10 cellular contexts compared by ENCODE assay signal in the genomic region with DNA sequence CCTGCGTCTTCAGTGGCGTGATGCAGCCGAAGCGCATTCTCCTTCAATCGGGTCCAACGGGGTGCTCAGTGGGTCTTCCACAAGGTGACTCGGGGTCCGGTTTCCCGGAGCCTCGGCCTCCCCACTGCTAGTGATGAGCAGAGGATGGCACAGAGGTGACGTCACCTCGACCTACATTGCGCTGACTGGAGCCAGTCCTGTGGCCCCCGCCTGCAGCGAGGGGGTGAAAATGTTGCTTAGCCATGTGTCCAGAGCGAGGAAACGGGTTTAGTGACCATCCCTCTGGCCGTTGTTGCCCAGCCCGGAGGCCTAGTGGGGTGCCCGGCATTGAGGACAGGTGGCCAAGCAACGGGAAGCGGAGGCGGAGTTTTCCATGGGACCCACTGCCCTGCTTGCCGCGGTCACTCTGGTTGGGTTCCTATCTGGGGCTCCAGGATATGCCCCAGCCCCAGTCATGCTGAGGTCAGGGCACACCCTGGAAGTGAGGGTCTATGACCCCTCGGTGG.
DNase-seq lines count a peak whose midpoint lies in the region; ATAC-seq, FAIRE-seq and TF ChIP-seq lines count a peak whose summit lies in the region.
"Had no signal": no experiment of that assay in that cellular context is flagged by ENCODE, and none has a peak within 500 bp of the region (broad histone marks: within the 10 kb centered on the region; RNA-seq: fewer than 3 reads in every experiment).

No MANE protein-coding gene starts in this region.

- H3K36me3 ChIP-seq in pancreas = no peaks in the 10 kb centered on the region
- H3K36me3 ChIP-seq: tibial nerve had no signal

- H3K4me1 ChIP-seq in pancreas (peaks cover 17 to 32% (median 23%) of the 10 kb centered on the region in 3 donors), foreskin keratinocyte (no peaks in the 10 kb centered on the region)

- FAIRE-seq in pancreas (lab: Jason Lieb, UNC) = no peak

- TF ChIP-seq CTCF in pancreas (IDR thresholded peaks at IDR 0.05) = no peak
- TF ChIP-seq CTCF in foreskin keratinocyte (conservative IDR thresholded peaks at IDR 0.05) = no peak

- peak overlapping the region; percentile 86 for H3K4me3 Mint-ChIP-seq in activated CD4-positive, alpha-beta T cell treated with anti-CD3 and anti-CD28 coated beads, Interleukin-2, amount 10 ng/mL, durations not matched to agents 24 days and 14 days

- peaks cover 2% of the 10 kb centered on the region for H3K27me3 Mint-ChIP-seq in activated CD4-positive, alpha-beta T cell treated with anti-CD3 and anti-CD28 coated beads, Interleukin-2, amount 10 ng/mL, durations not matched to agents 24 days and 14 days

- DNase-seq in activated CD4-positive, alpha-beta T cell treated with anti-CD3 and anti-CD28 coated beads, Interleukin-2, amount 10 ng/mL, durations not matched to agents 24 days and 14 days = no peak
- no peak for DNase-seq in activated CD4-positive, alpha-beta T cell treated with anti-CD3 and anti-CD28 coated beads for 1 hour
- peak; percentile 69 for DNase-seq in NCI-H69 (lab: John Stamatoyannopoulos, UW)
- DNase-seq in cerebellum (ENCODE audit: low spot score) = peak; percentile 70
- DNase-seq in pancreas = peak in 2 of 6 donors; percentile 49 to 70
- DNase-seq in NCI-H1436 treated with DMSO at 0.1 percent for 48 hours (lab: John Stamatoyannopoulos, UW) = no peak
- no peak for DNase-seq in foreskin keratinocyte
- DNase-seq: NCI-H2029 treated with DMSO at 0.1 percent for 48 hours had no signal

- H3K4me3 ChIP-seq in pancreas = peak overlapping the region in 2 of 4 donors; percentile 24 to 29
- H3K4me3 ChIP-seq: tibial nerve had no signal

- H3K9me3 Mint-ChIP-seq in activated CD4-positive, alpha-beta T cell treated with anti-CD3 and anti-CD28 coated beads, Interleukin-2, amount 10 ng/mL, durations not matched to agents 24 days and 14 days = no peaks in the 10 kb centered on the region

- ATAC-seq in pancreas = peak; percentile 2 to 27 (median 4)
- ATAC-seq in HG03135 (IDR thresholded peaks at IDR 0.05; ENCODE audit: unreplicated experiment) = no peak
- ATAC-seq in foreskin keratinocyte = no peak

- no peak overlapping the region for H3K27ac Mint-ChIP-seq in activated CD4-positive, alpha-beta T cell treated with anti-CD3 and anti-CD28 coated beads, Interleukin-2, amount 10 ng/mL, durations not matched to agents 24 days and 14 days

- WGBS in pancreas, 2 donors = 58% methylated on average over 26 of the region's 26 CpGs

- no peaks in the 10 kb centered on the region for H3K36me3 Mint-ChIP-seq in activated CD4-positive, alpha-beta T cell treated with anti-CD3 and anti-CD28 coated beads, Interleukin-2, amount 10 ng/mL, durations not matched to agents 24 days and 14 days (ENCODE audit: low read depth)

- intact Hi-C loops in activated CD4-positive, alpha-beta T cell treated with anti-CD3 and anti-CD28 coated beads, Interleukin-2, amount 10 ng/mL, durations not matched to agents 24 days and 14 days (cut with micrococcal nuclease) = loop anchor here (1.0 to 5.0 kb wide), 4 partner anchors 27 to 414 kb away; partner anchors contain the start of gene GSE1
- intact Hi-C loops in pancreas (cut with DNase I) = no loop called here

- H3K9me3 ChIP-seq in pancreas = no peaks in the 10 kb centered on the region
- H3K9me3 ChIP-seq: tibial nerve had no signal

- no peak overlapping the region for H3K27ac ChIP-seq in pancreas
- H3K27ac ChIP-seq in foreskin keratinocyte = no peak overlapping the region

- no peaks in the 10 kb centered on the region for H3K27me3 ChIP-seq in pancreas
- H3K27me3 ChIP-seq in foreskin keratinocyte = peaks cover 5% of the 10 kb centered on the region
- H3K27me3 ChIP-seq: tibial nerve had no signal

- H3K4me1 Mint-ChIP-seq in activated CD4-positive, alpha-beta T cell treated with anti-CD3 and anti-CD28 coated beads, Interleukin-2, amount 10 ng/mL, durations not matched to agents 24 days and 14 days = peaks cover 28% of the 10 kb centered on the region

Comparison
In these comparisons a context has a peak if more than half of its experiments do, and no peak if none do; other contexts are left out.
1. DNase-seq: peak in NCI-H69 (single experiment) and cerebellum (single experiment); none in activated CD4-positive, alpha-beta T cell treated with anti-CD3 and anti-CD28 coated beads, Interleukin-2, amount 10 ng/mL, durations not matched to agents 24 days and 14 days (single experiment), activated CD4-positive, alpha-beta T cell treated with anti-CD3 and anti-CD28 coated beads for 1 hour (single experiment), NCI-H1436 treated with DMSO at 0.1 percent for 48 hours (single experiment) and foreskin keratinocyte (0 of 2).
2. ATAC-seq: peak in pancreas (4 of 4); none in HG03135 (single experiment) and foreskin keratinocyte (single experiment).